25 cellular contexts compared by ENCODE assay signal in the genomic region with DNA sequence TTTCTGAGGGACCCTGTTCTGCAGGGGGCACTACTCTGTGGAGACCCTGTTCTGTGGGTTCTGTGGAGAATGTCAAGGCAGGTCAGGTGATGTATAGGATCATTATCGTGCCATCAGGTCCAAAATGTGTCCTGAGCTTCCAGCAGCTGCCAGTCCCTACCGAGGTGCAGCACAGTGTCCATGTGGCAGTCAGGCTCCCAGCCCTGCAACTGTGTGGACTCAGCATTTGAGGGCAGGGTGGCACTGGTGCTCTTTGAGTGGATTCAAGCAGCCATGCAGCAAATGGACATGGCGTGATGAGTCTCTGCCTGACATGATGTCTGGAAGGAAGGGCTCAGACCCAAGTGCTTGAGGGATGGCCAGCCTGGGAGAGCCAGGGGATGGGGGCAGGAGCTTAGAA. TPM values are rescaled to one million over a fixed set of nuclear protein-coding genes. Genes with fewer than 3 reads are reported as not detected.
DNase-seq lines count a peak whose midpoint lies in the region; ATAC-seq, FAIRE-seq and TF ChIP-seq lines count a peak whose summit lies in the region.
"Had no signal": no experiment of that assay in that cellular context is flagged by ENCODE, and none has a peak within 500 bp of the region (broad histone marks: within the 10 kb centered on the region; RNA-seq: fewer than 3 reads in every experiment).

No MANE protein-coding gene starts in this region.

- H2BK15ac ChIP-seq in neuronal stem cell (ENCODE audit: low read length): no peak overlapping the region

- no TSS peak for BruUV-seq in Panc1 (replicated peaks; lab: Mats Ljungman, UMichigan)

- H3K4me3 ChIP-seq in Panc1 (ENCODE audit: low read depth in 2 of 2, low read length in 2 of 2) (no peak overlapping the region), bronchial epithelial cell (ENCODE audit: low read depth, low read length) (no peak overlapping the region), neuronal stem cell (ENCODE audit: low read length in 2 of 2) (no peak overlapping the region), spleen (no peak overlapping the region), MM.1S (ENCODE audit: low read length) (no peak overlapping the region)
- H3K4me3 ChIP-seq in effector memory CD4-positive, alpha-beta T cell (ENCODE audit: insufficient read depth, low read depth, low read length, poor library complexity, severe bottlenecking): no peak overlapping the region
- H3K4me3 ChIP-seq: BLaER1 had no signal

- peak; percentile 47 for FAIRE-seq in bronchial epithelial cell (lab: Jason Lieb, UNC)
- FAIRE-seq: A204.1, D721Med, G401.6, GM12891, GM19239 had no signal

- no peaks in the 10 kb centered on the region for H3K36me3 ChIP-seq in Panc1 (ENCODE audit: control insufficient read depth, insufficient read depth, low read length)
- peaks cover 3% of the 10 kb centered on the region for H3K36me3 ChIP-seq in bronchial epithelial cell (ENCODE audit: control insufficient read depth, insufficient read depth, low read length)
- H3K36me3 ChIP-seq in neuronal stem cell (replicated peaks in 1 of 2; ENCODE audit: control insufficient read depth in 2 of 2, insufficient read depth in 2 of 2, low read length in 2 of 2): no peaks in the 10 kb centered on the region
- peaks cover 0 to 48% (median 11%) of the 10 kb centered on the region in 6 donors for H3K36me3 ChIP-seq in spleen
- H3K36me3 ChIP-seq in MM.1S (replicated peaks; ENCODE audit: insufficient read depth, low read length): no peaks in the 10 kb centered on the region
- H3K36me3 ChIP-seq in effector memory CD4-positive, alpha-beta T cell (ENCODE audit: control insufficient read depth, insufficient read depth, low read length): no peaks in the 10 kb centered on the region
- H3K36me3 ChIP-seq: BE2C had no signal

- intact Hi-C loops in Panc1 (cut with micrococcal nuclease; ENCODE audit: unreplicated experiment) (no loop called here), spleen (cut with DNase I; ENCODE audit: low total_unique reads) (no loop called here)

- H3K4me2 ChIP-seq in neuronal stem cell (ENCODE audit: insufficient read depth, low read length, poor library complexity, severe bottlenecking) (no peak overlapping the region), MM.1S (ENCODE audit: low read depth, low read length) (no peak overlapping the region)
- H3K4me2 ChIP-seq: BLaER1 had no signal

- H3K9me3 ChIP-seq in Panc1 (ENCODE audit: control insufficient read depth, insufficient read depth, low read depth, low read length) (no peaks in the 10 kb centered on the region), neuronal stem cell (replicated peaks in 1 of 2; ENCODE audit: control insufficient read depth in 2 of 2, insufficient read depth in 1 of 2, low read depth in 1 of 2, low read length in 2 of 2) (peaks cover 0 to 4% of the 10 kb centered on the region in 2 donors), spleen (no peaks in the 10 kb centered on the region), MM.1S (replicated peaks; ENCODE audit: insufficient read depth, low read length) (no peaks in the 10 kb centered on the region)
- H3K9me3 ChIP-seq in effector memory CD4-positive, alpha-beta T cell (ENCODE audit: control insufficient read depth, low read length): no peaks in the 10 kb centered on the region
- H3K9me3 ChIP-seq: BE2C, BLaER1, Caco-2 had no signal

- CTCF ChIA-PET in Panc1 (lab: Charles Lee): no interaction called here

- no peak overlapping the region for H4K8ac ChIP-seq in neuronal stem cell (ENCODE audit: low read depth, low read length)

- H3K79me2 ChIP-seq in MM.1S (ENCODE audit: low read length): no peaks in the 10 kb centered on the region

- no peak for TF ChIP-seq POLR2A in spleen (IDR thresholded peaks at IDR 0.05)

- H3K9me2 ChIP-seq in MM.1S (replicated peaks; ENCODE audit: insufficient read depth, low read length): no peaks in the 10 kb centered on the region

- no peak overlapping the region for H3K14ac ChIP-seq in neuronal stem cell (ENCODE audit: low read length)

- no peak overlapping the region for H2BK5ac ChIP-seq in neuronal stem cell (ENCODE audit: low read length)

- H3K4me1 ChIP-seq in Panc1 (ENCODE audit: control insufficient read depth, insufficient read depth, low read length) (no peaks in the 10 kb centered on the region), neuronal stem cell (ENCODE audit: control insufficient read depth in 2 of 2, insufficient read depth in 1 of 2, low read depth in 1 of 2, low read length in 2 of 2) (no peaks in the 10 kb centered on the region), spleen (no peaks in the 10 kb centered on the region), MM.1S (ENCODE audit: low read length) (no peaks in the 10 kb centered on the region)
- H3K4me1 ChIP-seq in effector memory CD4-positive, alpha-beta T cell (ENCODE audit: control insufficient read depth, insufficient read depth, low read length, poor library complexity, severe bottlenecking): peaks cover 3% of the 10 kb centered on the region
- H3K4me1 ChIP-seq: BE2C, BLaER1, Caco-2 had no signal

- no peak overlapping the region for H2AK5ac ChIP-seq in neuronal stem cell (ENCODE audit: low read depth, low read length)

- H4K20me1 ChIP-seq in MM.1S (ENCODE audit: insufficient read depth, low read length): no peaks in the 10 kb centered on the region
- H4K20me1 ChIP-seq: BLaER1 had no signal

- H3K23ac ChIP-seq in neuronal stem cell (ENCODE audit: low read depth, low read length, poor library complexity): no peak overlapping the region

- no peaks in the 10 kb centered on the region for H3K27me3 ChIP-seq in Panc1 (ENCODE audit: control insufficient read depth, insufficient read depth, low read length)
- no peaks in the 10 kb centered on the region for H3K27me3 ChIP-seq in bronchial epithelial cell (ENCODE audit: control insufficient read depth, insufficient read depth, low read length)
- H3K27me3 ChIP-seq in neuronal stem cell (ENCODE audit: control insufficient read depth in 3 of 3, insufficient read depth in 3 of 3, low read depth in 1 of 3, low read length in 3 of 3): no peaks in the 10 kb centered on the region
- no peaks in the 10 kb centered on the region for H3K27me3 ChIP-seq in spleen (replicated peaks in 1 of 7)
- H3K27me3 ChIP-seq in MM.1S (replicated peaks; ENCODE audit: insufficient read depth, low read length): no peaks in the 10 kb centered on the region
- H3K27me3 ChIP-seq in effector memory CD4-positive, alpha-beta T cell (replicated peaks; ENCODE audit: control insufficient read depth, insufficient read depth, low read length, poor library complexity, severe bottlenecking): no peaks in the 10 kb centered on the region
- H3K27me3 ChIP-seq: BE2C, BLaER1 had no signal

- H3K79me1 ChIP-seq in neuronal stem cell (ENCODE audit: low read depth, low read length): no peaks in the 10 kb centered on the region

- H3F3A ChIP-seq in MM.1S (ENCODE audit: insufficient read depth, low read length): no peaks in the 10 kb centered on the region; the same call in 1 of the 2 replicates

- H3K9ac ChIP-seq in neuronal stem cell (ENCODE audit: low read depth, low read length, poor library complexity): peak overlapping the region; percentile 25
- H3K9ac ChIP-seq in MM.1S (ENCODE audit: low read length): no peak overlapping the region
- H3K9ac ChIP-seq: BLaER1 had no signal

- peak; percentile 61 for ATAC-seq in Panc1

- POLR2A ChIA-PET in Panc1 (lab: Charles Lee): no interaction called here

- H2BK120ac ChIP-seq in neuronal stem cell (ENCODE audit: low read depth, low read length): no peak overlapping the region

- H4K91ac ChIP-seq in neuronal stem cell (ENCODE audit: low read depth, low read length, poor library complexity): no peak overlapping the region

- H3K27ac ChIP-seq in Panc1 (ENCODE audit: low read length) (no peak overlapping the region), neuronal stem cell (replicated peaks; ENCODE audit: low read length) (no peak overlapping the region), spleen (no peak overlapping the region), MM.1S (ENCODE audit: low read length) (no peak overlapping the region)
- no peak overlapping the region for H3K27ac ChIP-seq in effector memory CD4-positive, alpha-beta T cell (ENCODE audit: insufficient read depth, low read length, poor library complexity, severe bottlenecking)
- H3K27ac ChIP-seq: BLaER1 had no signal

- H2BK12ac ChIP-seq in neuronal stem cell (ENCODE audit: low read length): no peak overlapping the region

- no CpG with 5 or more reads among the region's 3 CpGs for WGBS in neuronal stem cell (ENCODE audit: extremely low coverage in 2 of 2, insufficient read length in 2 of 2, insufficient replicate concordance in 1 of 2), 2 donors
- WGBS in spleen, 5 donors: 90 to 95% (median 93%) methylated on average over 3 of the region's 3 CpGs; no CpG with 5 or more reads in 1 of the 5 donors

- H3K4ac ChIP-seq in neuronal stem cell (ENCODE audit: low read length): no peak overlapping the region

- TF ChIP-seq CTCF in Panc1 (IDR thresholded peaks at IDR 0.05) (no peak), bronchial epithelial cell (IDR thresholded peaks at IDR 0.05; ENCODE audit: insufficient read depth, low read length, severe bottlenecking) (no peak), spleen (IDR thresholded peaks at IDR 0.05 in 8 of 11, conservative IDR thresholded peaks at IDR 0.05 in 3 of 11) (no peak), MM.1S (IDR thresholded peaks at IDR 0.05; ENCODE audit: low read length) (no peak)

- H2AFZ ChIP-seq in neuronal stem cell (ENCODE audit: low read length) (no peak overlapping the region), MM.1S (ENCODE audit: low read length) (no peak overlapping the region)

- H3K18ac ChIP-seq in neuronal stem cell (ENCODE audit: low read length): no peak overlapping the region

- in situ Hi-C loops in Panc1 (cut with HindIII; ENCODE audit: low pct_unique_long_range_greater_than_20kb, low sequenced_read_pairs): no loop called here

- DNase-seq in Panc1 (ENCODE audit: low read depth, low spot score) (no peak), bronchial epithelial cell (ENCODE audit: low read depth) (no peak), neuronal stem cell (ENCODE audit: low spot score) (no peak), spleen (peak; percentile 24), MM.1S (no peak), T-helper 1 cell (no peak), COLO668 (lab: John Stamatoyannopoulos, UW; ENCODE audit: unreplicated experiment) (no peak)
- DNase-seq in effector memory CD4-positive, alpha-beta T cell: no peak
- DNase-seq: 8988T; ACHN; BE2C; C1 segment of cervical spinal cord; Caco-2; Calu3; CD4-positive, alpha-beta memory T cell; CD4-positive, CD25-positive, alpha-beta regulatory T cell; CD8-positive, alpha-beta memory T cell; DMS79 treated with DMSO at 0.1 percent for 48 hours; GF-D8 had no signal

RNA-seq across cellular contexts. Expression of gene STK25, which starts 35.0 kb away (rescaled TPM):
- total RNA-seq in Panc1 (2021; ENCODE audit: unreplicated experiment) (195 TPM), bronchial epithelial cell (196 and 218 TPM in 2 replicates), spleen (100 to 1,000 TPM; 127 to 217 (median 167) TPM)
- polyA plus RNA-seq in Panc1 (2012; ENCODE audit: insufficient read length): 232 TPM
- polyA plus RNA-seq in neuronal stem cell (2013, experiment 1 of 2): 129 TPM
- 118 TPM for polyA plus RNA-seq in neuronal stem cell (2013, experiment 2 of 2)
- 100 to 1,000 TPM; 133 to 254 (median 213) TPM for polyA plus RNA-seq in spleen
